ENCODE assay signal across 22 cellular contexts in genomic region chr15:78370013-78370412, GRCh38. TPM values are rescaled to one million over a fixed set of nuclear protein-coding genes. Genes with fewer than 3 reads are reported as not detected.
DNase-seq lines count a peak whose midpoint lies in the region; ATAC-seq and TF ChIP-seq lines count a peak whose summit lies in the region.
"Had no signal": no experiment of that assay in that cellular context is flagged by ENCODE, and none has a peak within 500 bp of the region (broad histone marks: within the 10 kb centered on the region; RNA-seq: fewer than 3 reads in every experiment).

No MANE protein-coding gene starts in this region.

- no peak overlapping the region for H3K27ac Mint-ChIP-seq in WTC11
- H3K27ac Mint-ChIP-seq: B cell; CD4-positive, CD25-positive, alpha-beta regulatory T cell; CD8-positive, alpha-beta memory T cell; GM23338; HFFc6 had no signal

- intact Hi-C loops in left ventricle myocardium inferior (cut with micrococcal nuclease) (no loop called here), left cardiac atrium (cut with DNase I) (no loop called here), sciatic nerve (cut with DNase I) (no loop called here), ascending aorta (cut with DNase I) (no loop called here)

- ATAC-seq in left cardiac atrium, result no peak
- no peak for ATAC-seq in WTC11
- ATAC-seq in sciatic nerve, result peak; percentile 73
- ATAC-seq: GM12878, GM23338 had no signal

- no peaks in the 10 kb centered on the region for H3K36me3 Mint-ChIP-seq in WTC11
- H3K36me3 Mint-ChIP-seq: CD4-positive, CD25-positive, alpha-beta regulatory T cell; CD8-positive, alpha-beta memory T cell had no signal

- H3K27ac ChIP-seq in left ventricle myocardium inferior (replicated peaks) (peak overlapping the region; percentile 72), ascending aorta (no peak overlapping the region)
- H3K27ac ChIP-seq: 22Rv1, BLaER1, C4-2B had no signal

- no peaks in the 10 kb centered on the region for H3K9me3 ChIP-seq in left ventricle myocardium inferior (replicated peaks)
- H3K9me3 ChIP-seq in ascending aorta, result no peaks in the 10 kb centered on the region
- H3K9me3 ChIP-seq: BLaER1, HAP-1 had no signal

- peaks cover 28% of the 10 kb centered on the region for H3K4me1 Mint-ChIP-seq in WTC11
- H3K4me1 Mint-ChIP-seq: B cell had no signal

- CTCF ChIA-PET in WTC11 (lab: Charles Lee), result interaction anchor here (0.7 kb wide), 2 partner anchors 14 to 29 kb away, joined by 3 to 4 read pairs; no protein-coding TSS in a partner anchor

- H3K4me1 ChIP-seq in left ventricle myocardium inferior (peaks cover 20% of the 10 kb centered on the region), ascending aorta (no peaks in the 10 kb centered on the region)
- H3K4me1 ChIP-seq: HAP-1 had no signal

- H3K27me3 ChIP-seq in left ventricle myocardium inferior (ENCODE audit: low read depth) (no peaks in the 10 kb centered on the region), ascending aorta (no peaks in the 10 kb centered on the region)
- H3K27me3 ChIP-seq: BLaER1 had no signal

- POLR2A ChIA-PET in WTC11 (lab: Charles Lee), result no interaction called here

- no peaks in the 10 kb centered on the region for H3K9me3 Mint-ChIP-seq in WTC11
- H3K9me3 Mint-ChIP-seq: CD4-positive, CD25-positive, alpha-beta regulatory T cell; GM23338; HFFc6 had no signal

- no peak overlapping the region for H3K4me3 Mint-ChIP-seq in WTC11
- H3K4me3 Mint-ChIP-seq: B cell; CD4-positive, CD25-positive, alpha-beta regulatory T cell; CD8-positive, alpha-beta memory T cell; GM23338; HFFc6 had no signal

- no peak for TF ChIP-seq CTCF in left ventricle myocardium inferior (IDR thresholded peaks at IDR 0.05; ENCODE audit: borderline replicate concordance)
- TF ChIP-seq CTCF in WTC11 (IDR thresholded peaks at IDR 0.05), result no peak
- no peak for TF ChIP-seq CTCF in ascending aorta (IDR thresholded peaks at IDR 0.05)

- no peaks in the 10 kb centered on the region for H3K27me3 Mint-ChIP-seq in WTC11 (ENCODE audit: low read depth)

- no peaks in the 10 kb centered on the region for H3K36me3 ChIP-seq in left ventricle myocardium inferior
- no peaks in the 10 kb centered on the region for H3K36me3 ChIP-seq in ascending aorta
- H3K36me3 ChIP-seq: BLaER1, HAP-1 had no signal

- no peak overlapping the region for H3K4me3 ChIP-seq in left ventricle myocardium inferior
- H3K4me3 ChIP-seq in ascending aorta, result no peak overlapping the region
- H3K4me3 ChIP-seq: BLaER1, GM12878, GM23338, HAP-1 had no signal

- DNase-seq in left ventricle myocardium inferior, result no peak
- DNase-seq in left cardiac atrium, result no peak
- DNase-seq in WTC11 (ENCODE audit: low spot score), result no peak
- peak; percentile 37 for DNase-seq in mesenteric fat pad (ENCODE audit: low spot score)
- peak; percentile 51 for DNase-seq in sciatic nerve (ENCODE audit: low spot score)
- DNase-seq in NCI-H2227 (lab: John Stamatoyannopoulos, UW; ENCODE audit: unreplicated experiment), result no peak
- DNase-seq in activated CD8-positive, alpha-beta memory T cell treated with anti-CD3 and anti-CD28 coated beads for 24 hours, result no peak
- DNase-seq in ascending aorta (ENCODE audit: low spot score in 2 of 2), result no peak
- DNase-seq: CD4-positive, CD25-positive, alpha-beta regulatory T cell; CD8-positive, alpha-beta memory T cell; DMS 273 treated with DMSO at 0.1 percent for 48 hours; DMS79; EL; GDM1; HFFc6 had no signal

TF ChIP-seq in WTC11, 78 proteins besides CTCF, POLR2A, EP300 and RAD21:
- TF ChIP-seq USF2 (CRISPR knock-in tag; IDR thresholded peaks at IDR 0.05), result 0 out of 2 replicates have a peak, but pooled peaks have one; percentile 25
- no peak for TF ChIP-seq ZNF512 (CRISPR knock-in tag; IDR thresholded peaks at IDR 0.05; ENCODE audit: borderline replicate concordance)

RNA-seq across cellular contexts. Expression of gene CRABP1, which starts 29.9 kb away (rescaled TPM):
- total RNA-seq in left ventricle myocardium inferior (not detected), left cardiac atrium (not detected), WTC11 (2021) (374 to 444 TPM (median 377 TPM) in 3 replicates), mesenteric fat pad (not detected), sciatic nerve (28.8 TPM), ascending aorta (not detected)
- total RNA-seq: B cell; CD4-positive, CD25-positive, alpha-beta regulatory T cell; CD8-positive, alpha-beta memory T cell; HFFc6 had no signal

Comparison
In these comparisons a context has a peak if more than half of its experiments do, and no peak if none do; other contexts are left out.
1. DNase-seq: peak in mesenteric fat pad (single experiment) and sciatic nerve (single experiment); none in left ventricle myocardium inferior (single experiment), left cardiac atrium (single experiment), WTC11 (single experiment), NCI-H2227 (single experiment), activated CD8-positive, alpha-beta memory T cell treated with anti-CD3 and anti-CD28 coated beads for 24 hours (single experiment) and ascending aorta (0 of 2).
2. RNA of gene CRABP1, which starts 29.9 kb away (total RNA-seq): 374 to 444 TPM in WTC11 and 28.8 TPM in sciatic nerve (single experiment); not detected in mesenteric fat pad (single experiment), not detected in left cardiac atrium, not detected in left ventricle myocardium inferior (single experiment) and not detected in ascending aorta (single experiment); every median in the first group is over 10 times any median in the second.